8 cellular contexts compared by ENCODE assay signal in genomic region chr9:109107402-109108240, GRCh38. TPM values are rescaled to one million over a fixed set of nuclear protein-coding genes. Genes with fewer than 3 reads are reported as not detected.
A peak's percentile ranks its signal among the peaks of the same experiment; 100 is the strongest.
DNase-seq lines count a peak whose midpoint lies in the region; ATAC-seq and TF ChIP-seq lines count a peak whose summit lies in the region.
"Had no signal": no experiment of that assay in that cellular context is flagged by ENCODE, and none has a peak within 500 bp of the region (broad histone marks: within the 10 kb centered on the region; RNA-seq: fewer than 3 reads in every experiment).

No MANE protein-coding gene starts in this region.

- CTCF ChIA-PET in HEK293T (lab: Yijun Ruan, JAX) = interaction anchor here (0.6 kb wide), 1 partner anchor 1936 kb away, joined by 4 read pairs; no protein-coding TSS in a partner anchor

- peak overlapping the region; percentile 14 for H3K4me3 ChIP-seq in fibroblast of the aortic adventitia (ENCODE audit: low read depth, low read length)

- no peaks in the 10 kb centered on the region for H3K27me3 Mint-ChIP-seq in T-helper 2 cell treated with Interferon-gamma antibody and Interleukin-4, amounts not matched to agents 5 μg/mL and 100 μg/mL, for 36 hours (ENCODE audit: low read depth)

- ATAC-seq in stimulated activated effector memory CD8-positive, alpha-beta T cell treated with anti-CD3 and anti-CD28 coated beads, Interleukin-12 subunit alpha, Interleukin-12 subunit beta, amount 100 ng/mL, for 72 hours = peak; percentile 77

- POLR2A ChIA-PET in HEK293T (lab: Yijun Ruan, JAX) = interaction anchor here (3.1 kb wide), 1 partner anchor 12 kb away, joined by 29 read pairs; the partner anchor contains the start of gene TMEM245

- no peak for TF ChIP-seq CTCF in fibroblast of the aortic adventitia (IDR thresholded peaks at IDR 0.05; ENCODE audit: insufficient read depth, low read length)

- peaks cover 54% of the 10 kb centered on the region for H3K4me1 Mint-ChIP-seq in T-helper 2 cell treated with Interferon-gamma antibody and Interleukin-4, amounts not matched to agents 5 μg/mL and 100 μg/mL, for 36 hours (ENCODE audit: low read depth)
- peaks cover 43% of the 10 kb centered on the region for H3K4me1 Mint-ChIP-seq in stimulated activated effector memory CD8-positive, alpha-beta T cell treated with anti-CD3 and anti-CD28 coated beads, Interleukin-12 subunit alpha, Interleukin-12 subunit beta, amount 100 ng/mL, for 72 hours

- H3K36me3 Mint-ChIP-seq in T-helper 2 cell treated with Interferon-gamma antibody and Interleukin-4, amounts not matched to agents 5 μg/mL and 100 μg/mL, for 36 hours (ENCODE audit: low read depth) = peaks cover 38% of the 10 kb centered on the region
- peaks cover 45% of the 10 kb centered on the region for H3K36me3 Mint-ChIP-seq in stimulated activated effector memory CD8-positive, alpha-beta T cell treated with anti-CD3 and anti-CD28 coated beads, Interleukin-12 subunit alpha, Interleukin-12 subunit beta, amount 100 ng/mL, for 72 hours

- H3K9me3 Mint-ChIP-seq in T-helper 2 cell treated with Interferon-gamma antibody and Interleukin-4, amounts not matched to agents 5 μg/mL and 100 μg/mL, for 36 hours = peaks cover 11% of the 10 kb centered on the region
- H3K9me3 Mint-ChIP-seq in stimulated activated effector memory CD8-positive, alpha-beta T cell treated with anti-CD3 and anti-CD28 coated beads, Interleukin-12 subunit alpha, Interleukin-12 subunit beta, amount 100 ng/mL, for 72 hours = peaks cover 3% of the 10 kb centered on the region

- H3K4me3 Mint-ChIP-seq in T-helper 2 cell treated with Interferon-gamma antibody and Interleukin-4, amounts not matched to agents 5 μg/mL and 100 μg/mL, for 36 hours = peak overlapping the region; percentile 44
- peak overlapping the region; percentile 3 for H3K4me3 Mint-ChIP-seq in stimulated activated effector memory CD8-positive, alpha-beta T cell treated with anti-CD3 and anti-CD28 coated beads, Interleukin-12 subunit alpha, Interleukin-12 subunit beta, amount 100 ng/mL, for 72 hours

- DNase-seq in H4 (ENCODE audit: low spot score) (peak; percentile 42), fibroblast of the aortic adventitia (ENCODE audit: low read depth) (peak; percentile 72), HEK293T (ENCODE audit: extremely low spot score) (no peak), NCI-H69 (lab: John Stamatoyannopoulos, UW) (no peak), DMS114 treated with DMSO at 0.1 percent for 48 hours (lab: John Stamatoyannopoulos, UW; ENCODE audit: unreplicated experiment) (no peak)
- peak; percentile 22 for DNase-seq in T-helper 2 cell treated with Interferon-gamma antibody and Interleukin-4, amounts not matched to agents 5 μg/mL and 100 μg/mL, for 36 hours (ENCODE audit: low spot score)
- DNase-seq in stimulated activated effector memory CD8-positive, alpha-beta T cell treated with anti-CD3 and anti-CD28 coated beads, Interleukin-12 subunit alpha, Interleukin-12 subunit beta, amount 100 ng/mL, for 72 hours (ENCODE audit: low spot score in 2 of 2) = no peak
- DNase-seq: effector CD8-positive, alpha-beta T cell had no signal

- H3K27ac Mint-ChIP-seq in T-helper 2 cell treated with Interferon-gamma antibody and Interleukin-4, amounts not matched to agents 5 μg/mL and 100 μg/mL, for 36 hours = peak overlapping the region; percentile 80
- no peak overlapping the region for H3K27ac Mint-ChIP-seq in stimulated activated effector memory CD8-positive, alpha-beta T cell treated with anti-CD3 and anti-CD28 coated beads, Interleukin-12 subunit alpha, Interleukin-12 subunit beta, amount 100 ng/mL, for 72 hours

TF ChIP-seq in HEK293T, 16 proteins besides CTCF, POLR2A, EP300 and RAD21:
- no peak for TF ChIP-seq HDGF (IDR thresholded peaks at IDR 0.05; ENCODE audit: borderline replicate concordance)
- no peak for TF ChIP-seq L3MBTL2 (conservative IDR thresholded peaks at IDR 0.05)
- TF ChIP-seq LEF1 (IDR thresholded peaks at IDR 0.05; ENCODE audit: borderline replicate concordance) = no peak

RNA-seq across cellular contexts. Expression of gene TMEM245, which starts 12.1 kb away (rescaled TPM):
- total RNA-seq in H4 (2014; rRNA removed; shearing (Covaris generic)) = 34.7 and 39.0 TPM in 2 replicates
- 51.2 and 88.9 TPM in 2 replicates for total RNA-seq in fibroblast of the aortic adventitia (ENCODE audit: low replicate concordance)

RNA-seq across cellular contexts. Expression of gene FRRS1L, which starts 59.4 kb away (rescaled TPM):
- not detected in 2 replicates for total RNA-seq in H4 (2014; rRNA removed; shearing (Covaris generic))
- total RNA-seq in fibroblast of the aortic adventitia (ENCODE audit: low replicate concordance) = 0.08 and 0.18 TPM in 2 replicates

Comparison
In these comparisons a context has a peak if more than half of its experiments do, and no peak if none do; other contexts are left out.
1. DNase-seq: peak in H4 (single experiment), T-helper 2 cell treated with Interferon-gamma antibody and Interleukin-4, amounts not matched to agents 5 μg/mL and 100 μg/mL, for 36 hours (single experiment) and fibroblast of the aortic adventitia (single experiment); none in stimulated activated effector memory CD8-positive, alpha-beta T cell treated with anti-CD3 and anti-CD28 coated beads, Interleukin-12 subunit alpha, Interleukin-12 subunit beta, amount 100 ng/mL, for 72 hours (0 of 2), HEK293T (single experiment), NCI-H69 (single experiment) and DMS114 treated with DMSO at 0.1 percent for 48 hours (single experiment).